In the genomic region with DNA sequence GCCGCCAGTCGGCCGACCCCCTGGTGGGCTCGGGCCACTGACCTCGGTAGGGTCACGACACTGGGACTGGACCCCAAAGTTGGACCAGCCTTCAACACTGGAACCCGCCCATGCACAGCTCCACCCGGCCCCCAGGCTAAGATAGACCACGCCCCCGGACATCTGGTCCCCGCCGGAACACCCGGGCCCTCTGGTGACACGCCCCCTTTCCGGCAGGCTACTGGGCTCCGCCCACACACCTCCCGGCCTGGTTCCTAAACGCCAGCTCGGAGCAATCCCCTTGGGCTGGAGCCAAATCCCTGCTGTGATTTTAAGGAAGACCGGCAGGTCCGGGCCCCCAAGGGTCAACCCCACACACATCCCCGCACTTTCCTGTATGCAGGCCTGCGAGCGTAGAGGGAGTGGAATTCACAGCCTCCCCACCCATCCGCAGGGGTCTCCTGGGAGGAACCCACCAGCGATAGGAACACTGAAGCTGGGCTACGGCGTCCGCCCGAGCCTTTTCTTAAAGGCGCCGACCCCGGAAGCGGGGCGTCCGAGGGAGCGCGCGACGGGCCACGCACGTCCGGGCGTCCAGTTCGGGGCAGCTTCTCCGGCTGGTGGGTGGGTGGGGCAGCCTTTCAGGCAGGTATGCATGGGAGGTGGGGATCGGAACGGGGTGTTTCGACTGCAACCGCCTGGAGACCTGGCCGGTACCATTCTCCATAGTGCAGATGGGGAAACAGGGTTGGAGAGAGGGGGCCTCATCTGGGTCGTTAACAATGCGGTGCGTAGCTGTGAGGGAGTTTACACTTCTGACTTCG, we compare ENCODE assay signal across 8 cellular contexts. TPM values are rescaled to one million over a fixed set of nuclear protein-coding genes. Genes with fewer than 3 reads are reported as not detected.
DNase-seq lines count a peak whose midpoint lies in the region; ATAC-seq and TF ChIP-seq lines count a peak whose summit lies in the region.

Gene HEMK1, plus strand, starts transcription at position 576 of the 803 bp plus-strand sequence. CDS start 1,583 bp downstream, outside the sequence.

- H3K27ac ChIP-seq in C4-2B: peak within 1 kb of the TSS; percentile 71
- H3K27ac ChIP-seq in liver (ENCODE audit: low read depth in 1 of 2, low read length in 2 of 2): peak within 1 kb of the TSS; percentile 89

- CTCF ChIA-PET in activated CD4-positive, alpha-beta memory T cell treated with anti-CD3 and anti-CD28 coated beads for 36 hours (lab: Charles Lee): interaction anchor here (1.5 to 14.6 kb wide), 7 partner anchors 12 to 820 kb away, joined by 6 to 908 read pairs (median 13); partner anchors contain the start of genes CISH and MAPKAPK3

- H3K4me1 ChIP-seq in liver (ENCODE audit: control insufficient read depth in 4 of 4, insufficient read depth in 4 of 4, low read length in 3 of 4): peaks cover 12 to 64% (median 52%) of the 10 kb centered on the region in 4 donors

- H3K9me3 ChIP-seq in liver (ENCODE audit: control insufficient read depth in 4 of 4, low read length in 3 of 4): no peaks in the 10 kb centered on the region

- peak in 1 of 2 donors; percentile 32 for TF ChIP-seq RAD21 in liver (IDR thresholded peaks at IDR 0.05)

- TF ChIP-seq CTCF in C4-2B (conservative IDR thresholded peaks at IDR 0.05) (no peak), liver (IDR thresholded peaks at IDR 0.05; ENCODE audit: low read depth, low read length, missing input control) (no peak)

- POLR2A ChIA-PET in activated CD4-positive, alpha-beta memory T cell treated with anti-CD3 and anti-CD28 coated beads for 36 hours (lab: Charles Lee): interaction anchor here (0.8 to 14.0 kb wide), 8 partner anchors 9 to 232 kb away, joined by 3 to 1013 read pairs (median 4); partner anchors contain the start of genes CISH, CYB561D2, MAPKAPK3 and NPRL2

- H3K27me3 ChIP-seq in liver (ENCODE audit: control insufficient read depth in 4 of 4, insufficient read depth in 4 of 4, low read length in 3 of 4): no peaks in the 10 kb centered on the region

- H3K36me3 Mint-ChIP-seq in activated CD4-positive, alpha-beta memory T cell treated with anti-CD3 and anti-CD28 coated beads for 36 hours: peaks cover 49% of the 10 kb centered on the region

- WGBS in liver: under 1% methylated on average over 55 of the region's 55 CpGs

- peaks cover 56% of the 10 kb centered on the region for H3K4me1 Mint-ChIP-seq in activated CD4-positive, alpha-beta memory T cell treated with anti-CD3 and anti-CD28 coated beads for 36 hours (ENCODE audit: low read depth)

- no peaks in the 10 kb centered on the region for H3K36me3 ChIP-seq in liver (ENCODE audit: control insufficient read depth in 4 of 4, insufficient read depth in 3 of 4, low read depth in 1 of 4, low read length in 3 of 4)

- H3K27ac Mint-ChIP-seq in activated CD4-positive, alpha-beta memory T cell treated with anti-CD3 and anti-CD28 coated beads for 36 hours: peak within 1 kb of the TSS; percentile 95

- no peaks in the 10 kb centered on the region for H3K9me3 Mint-ChIP-seq in activated CD4-positive, alpha-beta memory T cell treated with anti-CD3 and anti-CD28 coated beads for 36 hours

- peak; percentile 51 for ATAC-seq in GM19372 (IDR thresholded peaks at IDR 0.05; ENCODE audit: low read depth, unreplicated experiment)
- peak; percentile 29 for ATAC-seq in HG03558 (IDR thresholded peaks at IDR 0.05; ENCODE audit: extremely low read depth, unreplicated experiment)

- intact Hi-C loops in activated CD4-positive, alpha-beta memory T cell treated with anti-CD3 and anti-CD28 coated beads for 36 hours (cut with micrococcal nuclease): loop anchor here (1.0 to 5.0 kb wide), 2 partner anchors 212 to 931 kb away; partner anchors contain the start of genes DCAF1 and TMEM115

- no peaks in the 10 kb centered on the region for H3K27me3 Mint-ChIP-seq in activated CD4-positive, alpha-beta memory T cell treated with anti-CD3 and anti-CD28 coated beads for 36 hours

- DNase-seq in NCI-H82 (lab: John Stamatoyannopoulos, UW): peak; percentile 95
- peak; percentile 98 for DNase-seq in activated CD4-positive, alpha-beta memory T cell treated with anti-CD3 and anti-CD28 coated beads for 36 hours
- DNase-seq in dermis microvascular lymphatic vessel endothelial cell (ENCODE audit: low read depth in 2 of 2): peak; percentile 85 to 86
- DNase-seq in stimulated activated CD4-positive, alpha-beta T cell treated with anti-CD3 and anti-CD28 coated beads, Interleukin-4, amount 100 ng/mL, for 24 hours: peak; percentile 96

- peak within 1 kb of the TSS; percentile 86 to 99 (median 90) for H3K4me3 ChIP-seq in liver (ENCODE audit: low read depth in 1 of 3, low read length in 3 of 3)

- peak within 1 kb of the TSS; percentile 99 for H3K4me3 Mint-ChIP-seq in activated CD4-positive, alpha-beta memory T cell treated with anti-CD3 and anti-CD28 coated beads for 36 hours

- H3K9ac ChIP-seq in liver (ENCODE audit: low read depth in 1 of 2, low read length in 2 of 2): peak within 1 kb of the TSS; percentile 57 to 91

TF ChIP-seq in liver, 16 proteins besides CTCF, POLR2A, EP300 and RAD21:
- peak; percentile 78 for TF ChIP-seq SP1 (IDR thresholded peaks at IDR 0.05)
- peak; percentile 80 to 98 for TF ChIP-seq GABPA (IDR thresholded peaks at IDR 0.05 in 1 of 2, conservative IDR thresholded peaks at IDR 0.05 in 1 of 2)
- peak in 1 of 2 donors; percentile 9 for TF ChIP-seq HNF4A (conservative IDR thresholded peaks at IDR 0.05)
- TF ChIP-seq TAF1 (conservative IDR thresholded peaks at IDR 0.05): no peak
- TF ChIP-seq JUND (IDR thresholded peaks at IDR 0.05): no peak
- TF ChIP-seq, protein P1, sequence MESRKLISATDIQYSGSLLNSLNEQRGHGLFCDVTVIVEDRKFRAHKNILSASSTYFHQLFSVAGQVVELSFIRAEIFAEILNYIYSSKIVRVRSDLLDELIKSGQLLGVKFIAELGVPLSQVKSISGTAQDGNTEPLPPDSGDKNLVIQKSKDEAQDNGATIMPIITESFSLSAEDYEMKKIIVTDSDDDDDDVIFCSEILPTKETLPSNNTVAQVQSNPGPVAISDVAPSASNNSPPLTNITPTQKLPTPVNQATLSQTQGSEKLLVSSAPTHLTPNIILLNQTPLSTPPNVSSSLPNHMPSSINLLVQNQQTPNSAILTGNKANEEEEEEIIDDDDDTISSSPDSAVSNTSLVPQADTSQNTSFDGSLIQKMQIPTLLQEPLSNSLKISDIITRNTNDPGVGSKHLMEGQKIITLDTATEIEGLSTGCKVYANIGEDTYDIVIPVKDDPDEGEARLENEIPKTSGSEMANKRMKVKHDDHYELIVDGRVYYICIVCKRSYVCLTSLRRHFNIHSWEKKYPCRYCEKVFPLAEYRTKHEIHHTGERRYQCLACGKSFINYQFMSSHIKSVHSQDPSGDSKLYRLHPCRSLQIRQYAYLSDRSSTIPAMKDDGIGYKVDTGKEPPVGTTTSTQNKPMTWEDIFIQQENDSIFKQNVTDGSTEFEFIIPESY (IDR thresholded peaks at IDR 0.05): no peak
- peak; percentile 32 to 45 for TF ChIP-seq RXRA (IDR thresholded peaks at IDR 0.05)
- peak; percentile 73 for TF ChIP-seq NR2F2 (IDR thresholded peaks at IDR 0.05)
- TF ChIP-seq, protein P2, sequence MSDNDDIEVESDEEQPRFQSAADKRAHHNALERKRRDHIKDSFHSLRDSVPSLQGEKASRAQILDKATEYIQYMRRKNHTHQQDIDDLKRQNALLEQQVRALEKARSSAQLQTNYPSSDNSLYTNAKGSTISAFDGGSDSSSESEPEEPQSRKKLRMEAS (IDR thresholded peaks at IDR 0.05): no peak
- TF ChIP-seq HNF4G (IDR thresholded peaks at IDR 0.05): no peak
- TF ChIP-seq FOXA1 (IDR thresholded peaks at IDR 0.05): no peak
- TF ChIP-seq ATF3 (IDR thresholded peaks at IDR 0.05): no peak
- peak; percentile 29 to 45 for TF ChIP-seq EGR1 (IDR thresholded peaks at IDR 0.05; ENCODE audit: low read depth in 2 of 2)
- TF ChIP-seq YY1 (IDR thresholded peaks at IDR 0.05): peak; percentile 68
- TF ChIP-seq FOXA2 (IDR thresholded peaks at IDR 0.05): no peak
- TF ChIP-seq, protein P3, sequence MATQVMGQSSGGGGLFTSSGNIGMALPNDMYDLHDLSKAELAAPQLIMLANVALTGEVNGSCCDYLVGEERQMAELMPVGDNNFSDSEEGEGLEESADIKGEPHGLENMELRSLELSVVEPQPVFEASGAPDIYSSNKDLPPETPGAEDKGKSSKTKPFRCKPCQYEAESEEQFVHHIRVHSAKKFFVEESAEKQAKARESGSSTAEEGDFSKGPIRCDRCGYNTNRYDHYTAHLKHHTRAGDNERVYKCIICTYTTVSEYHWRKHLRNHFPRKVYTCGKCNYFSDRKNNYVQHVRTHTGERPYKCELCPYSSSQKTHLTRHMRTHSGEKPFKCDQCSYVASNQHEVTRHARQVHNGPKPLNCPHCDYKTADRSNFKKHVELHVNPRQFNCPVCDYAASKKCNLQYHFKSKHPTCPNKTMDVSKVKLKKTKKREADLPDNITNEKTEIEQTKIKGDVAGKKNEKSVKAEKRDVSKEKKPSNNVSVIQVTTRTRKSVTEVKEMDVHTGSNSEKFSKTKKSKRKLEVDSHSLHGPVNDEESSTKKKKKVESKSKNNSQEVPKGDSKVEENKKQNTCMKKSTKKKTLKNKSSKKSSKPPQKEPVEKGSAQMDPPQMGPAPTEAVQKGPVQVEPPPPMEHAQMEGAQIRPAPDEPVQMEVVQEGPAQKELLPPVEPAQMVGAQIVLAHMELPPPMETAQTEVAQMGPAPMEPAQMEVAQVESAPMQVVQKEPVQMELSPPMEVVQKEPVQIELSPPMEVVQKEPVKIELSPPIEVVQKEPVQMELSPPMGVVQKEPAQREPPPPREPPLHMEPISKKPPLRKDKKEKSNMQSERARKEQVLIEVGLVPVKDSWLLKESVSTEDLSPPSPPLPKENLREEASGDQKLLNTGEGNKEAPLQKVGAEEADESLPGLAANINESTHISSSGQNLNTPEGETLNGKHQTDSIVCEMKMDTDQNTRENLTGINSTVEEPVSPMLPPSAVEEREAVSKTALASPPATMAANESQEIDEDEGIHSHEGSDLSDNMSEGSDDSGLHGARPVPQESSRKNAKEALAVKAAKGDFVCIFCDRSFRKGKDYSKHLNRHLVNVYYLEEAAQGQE (IDR thresholded peaks at IDR 0.05): peak; percentile 78
TF ChIP-seq in liver: peak in this region for 8.

RNA-seq across cellular contexts. Expression of gene HEMK1, which starts in this region (rescaled TPM):
- total RNA-seq in activated CD4-positive, alpha-beta memory T cell treated with anti-CD3 and anti-CD28 coated beads for 36 hours: 10 to 100 TPM; 78.7 to 82.6 TPM
- total RNA-seq in dermis microvascular lymphatic vessel endothelial cell (4.0 and 4.8 TPM in 2 replicates), liver (1 to 10 TPM; 3.7 to 9.2 TPM)
- 1 to 10 TPM; 8.7 to 9.5 TPM for polyA plus RNA-seq in liver

Comparison
In these comparisons a context has a peak if more than half of its experiments do, and no peak if none do; other contexts are left out.
1. Peak in every context shown above with its lines: DNase-seq, ATAC-seq, H3K4me3 ChIP-seq and H3K27ac ChIP-seq.
2. RNA of gene HEMK1 (total RNA-seq): 78.7 to 82.6 TPM in activated CD4-positive, alpha-beta memory T cell treated with anti-CD3 and anti-CD28 coated beads for 36 hours; 3.7 to 9.2 TPM in liver and 4.0 to 4.8 TPM in dermis microvascular lymphatic vessel endothelial cell; every median in the first group is over 4 times any median in the second.